In the genomic region with DNA sequence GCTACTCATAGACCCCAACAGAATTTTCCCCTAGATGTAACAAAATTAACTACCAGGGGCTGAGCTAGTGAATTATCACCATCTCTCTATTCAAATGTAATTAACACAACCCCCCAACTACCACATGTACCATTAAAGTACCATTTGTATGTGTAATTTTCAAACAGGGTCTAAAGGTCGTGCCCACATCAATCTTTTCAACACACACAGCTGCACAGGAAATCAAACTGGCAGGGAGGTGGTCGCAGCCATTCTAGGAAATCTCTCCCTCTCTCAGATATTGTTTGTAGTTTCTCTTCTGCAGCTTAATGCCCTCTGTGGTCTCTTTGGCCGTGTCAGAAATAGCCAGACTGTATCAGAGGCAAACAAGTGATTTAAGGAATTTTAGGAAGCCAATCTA, we compare ENCODE assay signal across 15 cellular contexts.
"Had no signal": no experiment of that assay in that cellular context is flagged by ENCODE, and none has a peak within 500 bp of the region (broad histone marks: within the 10 kb centered on the region; RNA-seq: fewer than 3 reads in every experiment).

No MANE protein-coding gene starts in this region.

- H3K27ac ChIP-seq: ascending aorta, brain microvascular endothelial cell, hepatocyte, lower lobe of right lung, neural progenitor cell, sigmoid colon, upper lobe of left lung had no signal

- H3K9me3 ChIP-seq: ascending aorta, lower lobe of right lung, mucosa of descending colon, sigmoid colon, upper lobe of left lung had no signal

- H2AFZ ChIP-seq: hepatocyte, neural progenitor cell had no signal

- H3K36me3 ChIP-seq: ascending aorta, brain microvascular endothelial cell, lower lobe of right lung, neural progenitor cell, sigmoid colon, upper lobe of left lung had no signal

- H3K4me2 ChIP-seq: hepatocyte, neural progenitor cell had no signal

- H3K4me3 ChIP-seq: ascending aorta, hepatocyte, lower lobe of right lung, mucosa of descending colon, neural progenitor cell, sigmoid colon, upper lobe of left lung had no signal

- H3K79me2 ChIP-seq: hepatocyte had no signal

- H3K9ac ChIP-seq: neural progenitor cell had no signal

- ATAC-seq: activated CD4-positive, alpha-beta T cell treated with anti-CD3 and anti-CD28 coated beads for 36 hours; mucosa of descending colon had no signal

- DNase-seq: activated B cell treated with CpG ODN at 0.5 μM for 24 hours; activated T-cell treated with anti-CD3 and anti-CD28 coated beads, Interleukin-2, amount 50 U/mL, for 48 hours; brain microvascular endothelial cell; effector CD8-positive, alpha-beta T cell; foreskin melanocyte; glutamatergic neuron; lower lobe of right lung; sigmoid colon; stimulated activated CD4-positive, alpha-beta T cell treated with anti-CD3 and anti-CD28 coated beads, Interleukin-2, amount 100 ng/mL, for 48 hours had no signal

- H3K4me1 ChIP-seq: ascending aorta, lower lobe of right lung, neural progenitor cell, upper lobe of left lung had no signal

- H3K27me3 ChIP-seq: ascending aorta, brain microvascular endothelial cell, hepatocyte, neural progenitor cell, sigmoid colon, upper lobe of left lung had no signal
